Comparison of ENCODE assay signal across 11 cellular contexts in the genomic region with DNA sequence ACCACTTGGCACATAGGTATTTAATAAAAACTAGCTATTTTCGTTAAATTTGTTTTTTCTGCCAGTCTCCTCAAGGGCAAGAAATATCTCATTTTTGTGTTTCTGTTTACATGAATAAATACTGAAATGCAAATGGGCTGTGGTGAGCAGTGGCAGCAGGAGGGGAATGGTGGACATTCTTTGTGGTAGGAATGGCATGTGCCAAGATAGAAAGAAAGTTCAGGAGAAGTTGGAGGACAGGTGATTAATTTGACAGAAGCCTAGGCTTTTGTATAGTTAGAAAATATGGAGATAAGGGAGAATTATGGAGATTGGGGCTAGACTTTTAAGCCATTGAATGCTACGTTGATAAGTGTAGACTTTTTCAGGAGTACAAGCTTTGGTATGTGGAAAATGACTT. TPM values are rescaled to one million over a fixed set of nuclear protein-coding genes. Genes with fewer than 3 reads are reported as not detected.
DNase-seq lines count a peak whose midpoint lies in the region; ATAC-seq and TF ChIP-seq lines count a peak whose summit lies in the region.
"Had no signal": no experiment of that assay in that cellular context is flagged by ENCODE, and none has a peak within 500 bp of the region (broad histone marks: within the 10 kb centered on the region; RNA-seq: fewer than 3 reads in every experiment).

No MANE protein-coding gene starts in this region.

- no peak overlapping the region for H3K4me3 ChIP-seq in CD8-positive, alpha-beta T cell (ENCODE audit: low read depth, low read length)
- H3K4me3 ChIP-seq in WERI-Rb-1 (ENCODE audit: low read depth, low read length), result no peak overlapping the region

- peaks cover 8% of the 10 kb centered on the region for H3K36me3 Mint-ChIP-seq in CD8-positive, alpha-beta T cell
- H3K36me3 Mint-ChIP-seq in IgD-negative memory B cell (no peaks in the 10 kb centered on the region), natural killer cell (no peaks in the 10 kb centered on the region)
- peaks cover 29% of the 10 kb centered on the region for H3K36me3 Mint-ChIP-seq in activated naive CD8-positive, alpha-beta T cell treated with anti-CD3 and anti-CD28 coated beads for 36 hours

- H3K9me3 Mint-ChIP-seq in CD8-positive, alpha-beta T cell, result no peaks in the 10 kb centered on the region
- H3K9me3 Mint-ChIP-seq in IgD-negative memory B cell, result no peaks in the 10 kb centered on the region
- H3K9me3 Mint-ChIP-seq in activated naive CD8-positive, alpha-beta T cell treated with anti-CD3 and anti-CD28 coated beads for 36 hours, result peaks cover 3% of the 10 kb centered on the region
- H3K9me3 Mint-ChIP-seq in natural killer cell, result no peaks in the 10 kb centered on the region

- H3K4me3 Mint-ChIP-seq in CD8-positive, alpha-beta T cell, result peak overlapping the region; percentile 49
- H3K4me3 Mint-ChIP-seq in IgD-negative memory B cell, result peak overlapping the region; percentile 28 to 83 (median 41)
- H3K4me3 Mint-ChIP-seq in activated naive CD8-positive, alpha-beta T cell treated with anti-CD3 and anti-CD28 coated beads for 36 hours, result peak overlapping the region; percentile 73
- H3K4me3 Mint-ChIP-seq in natural killer cell, result peak overlapping the region; percentile 54

- H3K27ac Mint-ChIP-seq in CD8-positive, alpha-beta T cell, result peak overlapping the region; percentile 78
- H3K27ac Mint-ChIP-seq in IgD-negative memory B cell (peak overlapping the region in 2 of 3 donors; percentile 17 to 30), natural killer cell (peak overlapping the region; percentile 41 to 68)
- peak overlapping the region; percentile 90 for H3K27ac Mint-ChIP-seq in activated naive CD8-positive, alpha-beta T cell treated with anti-CD3 and anti-CD28 coated beads for 36 hours

- TF ChIP-seq CTCF in CD8-positive, alpha-beta T cell (IDR thresholded peaks at IDR 0.05), result no peak
- TF ChIP-seq CTCF in natural killer cell (IDR thresholded peaks at IDR 0.05) (no peak), WERI-Rb-1 (IDR thresholded peaks at IDR 0.05; ENCODE audit: low read depth, low read length) (no peak)

- no peaks in the 10 kb centered on the region for H3K36me3 ChIP-seq in CD8-positive, alpha-beta T cell (ENCODE audit: insufficient read depth, low read length)
- no peaks in the 10 kb centered on the region for H3K36me3 ChIP-seq in WERI-Rb-1

- H3K4me1 Mint-ChIP-seq in CD8-positive, alpha-beta T cell (ENCODE audit: low read depth), result peaks cover 88% of the 10 kb centered on the region
- peaks cover 68 to 78% (median 77%) of the 10 kb centered on the region in 3 donors for H3K4me1 Mint-ChIP-seq in IgD-negative memory B cell
- H3K4me1 Mint-ChIP-seq in activated naive CD8-positive, alpha-beta T cell treated with anti-CD3 and anti-CD28 coated beads for 36 hours, result peaks cover 85% of the 10 kb centered on the region
- H3K4me1 Mint-ChIP-seq in natural killer cell, result peaks cover 69% of the 10 kb centered on the region in 2 donors

- no peak for ATAC-seq in CD8-positive, alpha-beta T cell
- ATAC-seq in natural killer cell (no peak), GM21717 (IDR thresholded peaks at IDR 0.05; ENCODE audit: unreplicated experiment) (no peak)
- ATAC-seq: right cardiac atrium had no signal

- H3K27me3 ChIP-seq in CD8-positive, alpha-beta T cell (ENCODE audit: insufficient read depth, low read length), result no peaks in the 10 kb centered on the region
- no peaks in the 10 kb centered on the region for H3K27me3 ChIP-seq in WERI-Rb-1 (ENCODE audit: insufficient read depth, low read depth, severe bottlenecking)

- H3K9me3 ChIP-seq in CD8-positive, alpha-beta T cell (ENCODE audit: low read length), result no peaks in the 10 kb centered on the region
- H3K9me3 ChIP-seq in WERI-Rb-1 (ENCODE audit: severe bottlenecking), result no peaks in the 10 kb centered on the region

- H3K4me1 ChIP-seq in CD8-positive, alpha-beta T cell (ENCODE audit: insufficient read depth, low read length), result peaks cover 88% of the 10 kb centered on the region

- CTCF ChIA-PET in CD8-positive, alpha-beta T cell (lab: Charles Lee), result interaction anchor here (0.6 to 2.8 kb wide), 6 partner anchors 21 to 120 kb away, joined by 3 to 16 read pairs (median 4); no protein-coding TSS in a partner anchor

- DNase-seq in CD8-positive, alpha-beta T cell, result no peak
- no peak for DNase-seq in activated naive CD8-positive, alpha-beta T cell treated with anti-CD3 and anti-CD28 coated beads for 36 hours
- DNase-seq in natural killer cell (no peak), hippocampal formation (lab: John Stamatoyannopoulos, UW) (no peak), WERI-Rb-1 (no peak)
- DNase-seq: activated gamma-delta T cell, NCI-H446 treated with DMSO at 0.1 percent for 48 hours, right cardiac atrium, RPMI8226 had no signal

- no peaks in the 10 kb centered on the region for H3K27me3 Mint-ChIP-seq in CD8-positive, alpha-beta T cell (ENCODE audit: low read depth)
- H3K27me3 Mint-ChIP-seq in IgD-negative memory B cell (no peaks in the 10 kb centered on the region), natural killer cell (ENCODE audit: low read depth in 2 of 2) (no peaks in the 10 kb centered on the region)
- no peaks in the 10 kb centered on the region for H3K27me3 Mint-ChIP-seq in activated naive CD8-positive, alpha-beta T cell treated with anti-CD3 and anti-CD28 coated beads for 36 hours

- no peak overlapping the region for H3K27ac ChIP-seq in CD8-positive, alpha-beta T cell (ENCODE audit: low read depth, low read length)
- H3K27ac ChIP-seq in WERI-Rb-1, result no peak overlapping the region

- POLR2A ChIA-PET in CD8-positive, alpha-beta T cell (lab: Charles Lee), result interaction anchor here (0.6 to 1.5 kb wide), 3 partner anchors 24 to 163 kb away, joined by 3 read pairs; no protein-coding TSS in a partner anchor

- intact Hi-C loops in CD8-positive, alpha-beta T cell (cut with DNase I, micrococcal nuclease), result loop anchor here in 1 of 2 experiments (5.0 kb wide), 1 partner anchor 71 kb away; no protein-coding TSS in a partner anchor
- intact Hi-C loops in natural killer cell (cut with micrococcal nuclease), result no loop called here

RNA-seq across cellular contexts. Expression of gene RAP1A, which starts 8.6 kb away (rescaled TPM):
- 10 to 100 TPM; 63.4 to 68.5 TPM for total RNA-seq in CD8-positive, alpha-beta T cell
- polyA plus RNA-seq in IgD-negative memory B cell, result 44.9 TPM
- total RNA-seq in activated naive CD8-positive, alpha-beta T cell treated with anti-CD3 and anti-CD28 coated beads for 36 hours, result 100 to 1,000 TPM; 150 to 154 TPM
- total RNA-seq in natural killer cell, result 100 to 1,000 TPM in 2 of 3 donors, 10 to 100 TPM in 1; 83.7 to 112 (median 104) TPM

Comparison
In these comparisons a context has a peak if more than half of its experiments do, and no peak if none do; other contexts are left out.
1. H3K27ac Mint-ChIP-seq: peak in every context shown above with its lines; median percentile 90 in activated naive CD8-positive, alpha-beta T cell treated with anti-CD3 and anti-CD28 coated beads for 36 hours; 78 in CD8-positive, alpha-beta T cell; 54 in natural killer cell; 24 in IgD-negative memory B cell.